Comparison of ENCODE assay signal across 28 cellular contexts in genomic region chr17:81354252-81354943, GRCh38.
"Had no signal": no experiment of that assay in that cellular context is flagged by ENCODE, and none has a peak within 500 bp of the region (broad histone marks: within the 10 kb centered on the region; RNA-seq: fewer than 3 reads in every experiment).

No MANE protein-coding gene starts in this region.

- DNase-seq: dermis blood vessel endothelial cell; effector memory CD8-positive, alpha-beta T cell; erythroblast; esophagus squamous epithelium; foreskin melanocyte; hypothalamus; immature natural killer cell; islet precursor cell; kidney glomerular epithelial cell; left ventricle myocardium superior; lower lobe of right lung; naive B cell; posterior cingulate gyrus; psoas muscle; stimulated activated CD4-positive, alpha-beta T cell treated with anti-CD3 and anti-CD28 coated beads, Interleukin-12 subunit alpha, Interleukin-12 subunit beta, amount 100 ng/mL, for 4 hours; stimulated activated CD4-positive, alpha-beta T cell treated with anti-CD3 and anti-CD28 coated beads, Interleukin-1b, Interleukin-23, amount 100 ng/mL, for 48 hours; stimulated activated CD4-positive, alpha-beta T cell treated with anti-CD3 and anti-CD28 coated beads, Interleukin-4, amount 100 ng/mL, for 1 hour; stimulated activated CD8-positive, alpha-beta memory T cell treated with anti-CD3 and anti-CD28 coated beads, Interleukin-4, amount 100 ng/mL, for 48 hours; stimulated activated naive CD4-positive, alpha-beta T cell treated with Interleukin-2 at 50 U/mL for 16 hours; stomach; thyroid gland; trophoblast cell had no signal

- H3K9me3 Mint-ChIP-seq: effector memory CD8-positive, alpha-beta T cell; naive B cell; natural killer cell treated with Interleukin-12 subunit alpha and Interleukin-12 subunit beta and Interleukin-15 and Interleukin-18, amount 100 ng/mL, for 72 hours; neural crest cell had no signal

- ATAC-seq: effector memory CD8-positive, alpha-beta T cell; left ventricle myocardium superior; natural killer cell treated with Interleukin-12 subunit alpha and Interleukin-12 subunit beta and Interleukin-15 and Interleukin-18, amount 100 ng/mL, for 72 hours; psoas muscle had no signal

- H3K4me3 ChIP-seq: coronary artery, esophagus squamous epithelium, lower lobe of right lung, psoas muscle, skin epidermis, stomach, thyroid gland, vagina had no signal

- H3K27ac ChIP-seq: coronary artery, esophagus squamous epithelium, lower lobe of right lung, psoas muscle, skin epidermis, stomach, thyroid gland, vagina had no signal

- H3K4me3 Mint-ChIP-seq: effector memory CD8-positive, alpha-beta T cell; naive B cell; natural killer cell treated with Interleukin-12 subunit alpha and Interleukin-12 subunit beta and Interleukin-15 and Interleukin-18, amount 100 ng/mL, for 72 hours; neural crest cell had no signal

- H3K36me3 Mint-ChIP-seq: immature natural killer cell; naive B cell; natural killer cell treated with Interleukin-12 subunit alpha and Interleukin-12 subunit beta and Interleukin-15 and Interleukin-18, amount 100 ng/mL, for 72 hours had no signal

- H3K4me1 ChIP-seq: thyroid gland had no signal

- H3K27me3 ChIP-seq: esophagus squamous epithelium, stomach, thyroid gland, vagina had no signal

- H3K36me3 ChIP-seq: esophagus squamous epithelium, lower lobe of right lung, stomach, thyroid gland, vagina had no signal

- FAIRE-seq: endometrium had no signal

- H3K27ac Mint-ChIP-seq: immature natural killer cell, naive B cell had no signal

- H3K9me3 ChIP-seq: esophagus squamous epithelium, lower lobe of right lung, psoas muscle, stomach, thyroid gland, vagina had no signal

- H3K4me1 Mint-ChIP-seq: naive B cell had no signal
